ENCODE assay signal across 8 cellular contexts in the genomic region with DNA sequence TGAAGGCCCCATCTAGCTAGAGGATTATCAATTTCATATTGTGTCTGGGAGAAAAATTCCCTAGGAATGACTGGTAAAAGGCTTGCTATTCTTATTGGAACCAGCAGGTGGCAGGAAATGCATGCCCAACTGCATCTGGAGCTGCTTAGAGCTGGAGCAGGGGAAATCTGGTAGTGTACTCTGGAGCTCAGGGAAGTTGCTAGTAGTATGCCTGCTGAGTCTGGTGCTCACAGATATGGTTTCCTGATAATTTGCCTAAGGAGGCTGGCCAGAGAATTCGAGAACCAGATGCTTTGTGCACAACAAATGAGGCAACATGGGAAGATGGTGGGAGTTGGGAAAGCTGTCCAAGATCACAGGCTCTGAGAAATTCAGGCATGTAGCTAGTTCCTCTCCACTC. TPM values are rescaled to one million over a fixed set of nuclear protein-coding genes. Genes with fewer than 3 reads are reported as not detected.
A peak's percentile ranks its signal among the peaks of the same experiment; 100 is the strongest.
DNase-seq lines count a peak whose midpoint lies in the region; ATAC-seq and TF ChIP-seq lines count a peak whose summit lies in the region.

No MANE protein-coding gene starts in this region.

- DNase-seq in AG09319 (ENCODE audit: extremely low read depth, low read depth) (peak; percentile 70), GM12864 (ENCODE audit: low read depth) (peak; percentile 10), NCI-H2171 treated with DMSO at 0.1 percent for 48 hours (lab: John Stamatoyannopoulos, UW) (peak; percentile 40), foreskin melanocyte (peak; percentile 58), occipital lobe (lab: John Stamatoyannopoulos, UW) (peak; percentile 57)
- peak; percentile 77 for DNase-seq in activated CD4-positive, alpha-beta T cell treated with anti-CD3 and anti-CD28 coated beads, Interleukin-2, amount 10 ng/mL, durations not matched to agents 24 days and 14 days

- no peak overlapping the region for H3K27ac Mint-ChIP-seq in activated CD4-positive, alpha-beta T cell treated with anti-CD3 and anti-CD28 coated beads, Interleukin-2, amount 10 ng/mL, durations not matched to agents 24 days and 14 days
- H3K27ac Mint-ChIP-seq in stimulated activated memory B cell treated with anti-CD40 and anti-IgM and Interleukin-4, amounts not matched to agents 10 μg/mL and 1 μg/mL and 100 μg/mL, for 72 hours, result no peak overlapping the region

- intact Hi-C loops in activated CD4-positive, alpha-beta T cell treated with anti-CD3 and anti-CD28 coated beads, Interleukin-2, amount 10 ng/mL, durations not matched to agents 24 days and 14 days (cut with micrococcal nuclease), result loop anchor here (1.0 to 10.0 kb wide), 2 partner anchors 318 to 679 kb away; no protein-coding TSS in a partner anchor

- H3K27me3 Mint-ChIP-seq in activated CD4-positive, alpha-beta T cell treated with anti-CD3 and anti-CD28 coated beads, Interleukin-2, amount 10 ng/mL, durations not matched to agents 24 days and 14 days, result no peaks in the 10 kb centered on the region
- H3K27me3 Mint-ChIP-seq in stimulated activated memory B cell treated with anti-CD40 and anti-IgM and Interleukin-4, amounts not matched to agents 10 μg/mL and 1 μg/mL and 100 μg/mL, for 72 hours, result no peaks in the 10 kb centered on the region

- H3K4me3 Mint-ChIP-seq in activated CD4-positive, alpha-beta T cell treated with anti-CD3 and anti-CD28 coated beads, Interleukin-2, amount 10 ng/mL, durations not matched to agents 24 days and 14 days, result no peak overlapping the region
- no peak overlapping the region for H3K4me3 Mint-ChIP-seq in stimulated activated memory B cell treated with anti-CD40 and anti-IgM and Interleukin-4, amounts not matched to agents 10 μg/mL and 1 μg/mL and 100 μg/mL, for 72 hours

- no peaks in the 10 kb centered on the region for H3K4me1 Mint-ChIP-seq in activated CD4-positive, alpha-beta T cell treated with anti-CD3 and anti-CD28 coated beads, Interleukin-2, amount 10 ng/mL, durations not matched to agents 24 days and 14 days
- peaks cover 4% of the 10 kb centered on the region for H3K4me1 Mint-ChIP-seq in stimulated activated memory B cell treated with anti-CD40 and anti-IgM and Interleukin-4, amounts not matched to agents 10 μg/mL and 1 μg/mL and 100 μg/mL, for 72 hours

- peaks cover 3% of the 10 kb centered on the region for H3K36me3 Mint-ChIP-seq in activated CD4-positive, alpha-beta T cell treated with anti-CD3 and anti-CD28 coated beads, Interleukin-2, amount 10 ng/mL, durations not matched to agents 24 days and 14 days (ENCODE audit: low read depth)
- peaks cover 50% of the 10 kb centered on the region for H3K36me3 Mint-ChIP-seq in stimulated activated memory B cell treated with anti-CD40 and anti-IgM and Interleukin-4, amounts not matched to agents 10 μg/mL and 1 μg/mL and 100 μg/mL, for 72 hours

- peaks cover under 1% of the 10 kb centered on the region for H3K9me3 Mint-ChIP-seq in activated CD4-positive, alpha-beta T cell treated with anti-CD3 and anti-CD28 coated beads, Interleukin-2, amount 10 ng/mL, durations not matched to agents 24 days and 14 days
- no peaks in the 10 kb centered on the region for H3K9me3 Mint-ChIP-seq in stimulated activated memory B cell treated with anti-CD40 and anti-IgM and Interleukin-4, amounts not matched to agents 10 μg/mL and 1 μg/mL and 100 μg/mL, for 72 hours

- TF ChIP-seq CTCF in AG09319 (IDR thresholded peaks at IDR 0.05; ENCODE audit: low read depth, low read length) (peak; percentile 91), GM12864 (IDR thresholded peaks at IDR 0.05; ENCODE audit: low read depth, low read length, missing control alignments) (peak; percentile 88)

- no peak overlapping the region for H3K4me3 ChIP-seq in GM12864 (ENCODE audit: low read depth, low read length)

- peak; percentile 64 for ATAC-seq in HG02798 (IDR thresholded peaks at IDR 0.05; ENCODE audit: poor library complexity, unreplicated experiment)
- ATAC-seq in stimulated activated memory B cell treated with anti-CD40 and anti-IgM and Interleukin-4, amounts not matched to agents 10 μg/mL and 1 μg/mL and 100 μg/mL, for 72 hours, result no peak

RNA-seq across cellular contexts. Expression of a gene that starts 53.7 kb away (rescaled TPM):
- 362 and 367 TPM in 2 replicates for total RNA-seq in activated CD4-positive, alpha-beta T cell treated with anti-CD3 and anti-CD28 coated beads, Interleukin-2, amount 10 ng/mL, durations not matched to agents 24 days and 14 days
- 86.7 TPM for total RNA-seq in occipital lobe

Comparison
In these comparisons a context has a peak if more than half of its experiments do, and no peak if none do; other contexts are left out.
1. DNase-seq: peak in every context shown above with its lines; median percentile 77 in activated CD4-positive, alpha-beta T cell treated with anti-CD3 and anti-CD28 coated beads, Interleukin-2, amount 10 ng/mL, durations not matched to agents 24 days and 14 days; 70 in AG09319; 58 in foreskin melanocyte; 57 in occipital lobe; 40 in NCI-H2171 treated with DMSO at 0.1 percent for 48 hours; 10 in GM12864.